Comparison of ENCODE assay signal across 4 cellular contexts in genomic region chr10:130648807-130649206, GRCh38.
"Had no signal": no experiment of that assay in that cellular context is flagged by ENCODE, and none has a peak within 500 bp of the region (broad histone marks: within the 10 kb centered on the region; RNA-seq: fewer than 3 reads in every experiment).

No MANE protein-coding gene starts in this region.

- DNase-seq: H9, HCEC 1CT, KBM-7 had no signal

- H2AFZ ChIP-seq: GM23338 had no signal

- H3K4me3 ChIP-seq: GM23338 had no signal

- ATAC-seq: GM23338 had no signal

- H3K4me2 ChIP-seq: GM23338 had no signal
